21 cellular contexts compared by ENCODE assay signal in genomic region chr17:49106366-49107210, GRCh38. TPM values are rescaled to one million over a fixed set of nuclear protein-coding genes. Genes with fewer than 3 reads are reported as not detected.
DNase-seq lines count a peak whose midpoint lies in the region; ATAC-seq, FAIRE-seq and TF ChIP-seq lines count a peak whose summit lies in the region.
"Had no signal": no experiment of that assay in that cellular context is flagged by ENCODE, and none has a peak within 500 bp of the region (broad histone marks: within the 10 kb centered on the region; RNA-seq: fewer than 3 reads in every experiment).

No MANE protein-coding gene starts in this region.

- no peak overlapping the region for H3K4me3 ChIP-seq in IMR-90 (ENCODE audit: insufficient read depth, low read depth, low read length)
- no peak overlapping the region for H3K4me3 ChIP-seq in bronchial epithelial cell (ENCODE audit: low read depth, low read length)
- H3K4me3 ChIP-seq: coronary artery, esophagus muscularis mucosa had no signal

- H4K20me1 ChIP-seq in IMR-90 (ENCODE audit: insufficient read depth, low read length) = 0 out of 2 replicates have a peak, but pooled peaks cover 2% of the 10 kb centered on the region

- ATAC-seq in IMR-90 (ENCODE audit: low read depth) = peak; percentile 51
- peak; percentile 77 for ATAC-seq in left colon
- ATAC-seq: T-cell had no signal

- peak overlapping the region; percentile 0; the same call in 1 of the 3 replicates for H2BK15ac ChIP-seq in IMR-90 (ENCODE audit: low read depth, low read length)

- H3K9me1 ChIP-seq in IMR-90 (ENCODE audit: insufficient read depth, low read length) = peaks cover 27% of the 10 kb centered on the region

- H3K9me3 Mint-ChIP-seq in activated CD4-positive, alpha-beta T cell treated with anti-CD3 and anti-CD28 coated beads, Interleukin-2, amount 10 ng/mL, durations not matched to agents 7 days and 5 days = no peaks in the 10 kb centered on the region
- H3K9me3 Mint-ChIP-seq: activated naive CD8-positive, alpha-beta T cell treated with anti-CD3 and anti-CD28 coated beads for 36 hours; T-cell had no signal

- no peak for TF ChIP-seq RAD21 in IMR-90 (IDR thresholded peaks at IDR 0.05; ENCODE audit: low read length)

- H3K4me3 Mint-ChIP-seq in activated CD4-positive, alpha-beta T cell treated with anti-CD3 and anti-CD28 coated beads, Interleukin-2, amount 10 ng/mL, durations not matched to agents 7 days and 5 days = no peak overlapping the region
- H3K4me3 Mint-ChIP-seq: activated naive CD8-positive, alpha-beta T cell treated with anti-CD3 and anti-CD28 coated beads for 36 hours; T-cell had no signal

- FAIRE-seq in bronchial epithelial cell (lab: Jason Lieb, UNC) = no peak
- FAIRE-seq in GM12892 (lab: Jason Lieb, UNC) = no peak

- H3K27me3 ChIP-seq in IMR-90 (ENCODE audit: control insufficient read depth, insufficient read depth, low read length) (no peaks in the 10 kb centered on the region), bronchial epithelial cell (ENCODE audit: control insufficient read depth, insufficient read depth, low read length) (no peaks in the 10 kb centered on the region)

- H4K8ac ChIP-seq in IMR-90 (ENCODE audit: low read depth in 2 of 2, low read length in 2 of 2) = peak overlapping the region; percentile 12 to 42; a peak in 3 of 4 replicates

- H3K36me3 Mint-ChIP-seq in activated CD4-positive, alpha-beta T cell treated with anti-CD3 and anti-CD28 coated beads, Interleukin-2, amount 10 ng/mL, durations not matched to agents 7 days and 5 days (ENCODE audit: low read depth) = no peaks in the 10 kb centered on the region
- H3K36me3 Mint-ChIP-seq: activated naive CD8-positive, alpha-beta T cell treated with anti-CD3 and anti-CD28 coated beads for 36 hours; T-cell had no signal

- WGBS in IMR-90 (ENCODE audit: extremely low coverage in 2 of 2, insufficient read length in 1 of 2), 2 experiments = no CpG with 5 or more reads among the region's 4 CpGs

- H3K27ac Mint-ChIP-seq in activated CD4-positive, alpha-beta T cell treated with anti-CD3 and anti-CD28 coated beads, Interleukin-2, amount 10 ng/mL, durations not matched to agents 7 days and 5 days = no peak overlapping the region
- H3K27ac Mint-ChIP-seq: activated naive CD8-positive, alpha-beta T cell treated with anti-CD3 and anti-CD28 coated beads for 36 hours; T-cell had no signal

- CTCF ChIA-PET in IMR-90 (lab: Yijun Ruan, JAX) = no interaction called here
- CTCF ChIA-PET in activated CD4-positive, alpha-beta T cell treated with anti-CD3 and anti-CD28 coated beads, Interleukin-2, amount 10 ng/mL, durations not matched to agents 7 days and 5 days (lab: Charles Lee) = interaction anchor here (0.7 to 1.3 kb wide), 2 partner anchors 10 to 16 kb away, joined by 3 read pairs; no protein-coding TSS in a partner anchor

- peak overlapping the region; percentile 86 for H2BK20ac ChIP-seq in IMR-90 (ENCODE audit: low read depth, low read length)

- no peak; the same call in 1 of the 2 replicates for TF ChIP-seq POLR2A in IMR-90 (IDR thresholded peaks at IDR 0.05; ENCODE audit: low read depth, low read length)
- no peak for TF ChIP-seq POLR2A in GM12892 (IDR thresholded peaks at IDR 0.05; ENCODE audit: low read depth, low read length)

- H3K23ac ChIP-seq in IMR-90 (ENCODE audit: low read depth, low read length) = peak overlapping the region; percentile 39; the same call in 1 of the 2 replicates

- H3K9ac ChIP-seq in IMR-90 (ENCODE audit: low read depth, low read length) = no peak overlapping the region
- H3K9ac ChIP-seq: parathyroid adenoma had no signal

- peaks cover 2% of the 10 kb centered on the region for H3K4me1 Mint-ChIP-seq in activated CD4-positive, alpha-beta T cell treated with anti-CD3 and anti-CD28 coated beads, Interleukin-2, amount 10 ng/mL, durations not matched to agents 7 days and 5 days
- H3K4me1 Mint-ChIP-seq: activated naive CD8-positive, alpha-beta T cell treated with anti-CD3 and anti-CD28 coated beads for 36 hours had no signal

- no peaks in the 10 kb centered on the region; a peak in 1 of 4 replicates for H3K79me1 ChIP-seq in IMR-90 (ENCODE audit: low read depth in 1 of 2, low read length in 2 of 2)

- peak overlapping the region; percentile 85 for H3K14ac ChIP-seq in IMR-90 (replicated peaks; ENCODE audit: low read depth, low read length)

- peak overlapping the region; percentile 37; the same call in 1 of the 2 replicates for H2AK5ac ChIP-seq in IMR-90 (ENCODE audit: low read depth, low read length)

- no peak for TF ChIP-seq CTCF in IMR-90 (conservative IDR thresholded peaks at IDR 0.05; ENCODE audit: low read depth, low read length)
- TF ChIP-seq CTCF in bronchial epithelial cell (IDR thresholded peaks at IDR 0.05; ENCODE audit: insufficient read depth, low read length, severe bottlenecking) = no peak

- H3K9me3 ChIP-seq in IMR-90 (ENCODE audit: control insufficient read depth, insufficient read depth, low read length) = no peaks in the 10 kb centered on the region
- H3K9me3 ChIP-seq: esophagus muscularis mucosa had no signal

- no TSS peak for BruUV-seq in IMR-90 (replicated peaks; lab: Mats Ljungman, UMichigan)

- POLR2A ChIA-PET in IMR-90 (lab: Charles Lee; ENCODE audit: unreplicated experiment) = no interaction called here
- POLR2A ChIA-PET in activated CD4-positive, alpha-beta T cell treated with anti-CD3 and anti-CD28 coated beads, Interleukin-2, amount 10 ng/mL, durations not matched to agents 7 days and 5 days (lab: Charles Lee) = no interaction called here

- peak; percentile 40 for DNase-seq in AG08395 (ENCODE audit: low spot score)
- peak; percentile 83 for DNase-seq in IMR-90
- DNase-seq in bronchial epithelial cell (ENCODE audit: low read depth) = peak; percentile 41
- no peak for DNase-seq in left colon
- no peak for DNase-seq in cerebellum (ENCODE audit: low spot score)
- no peak for DNase-seq in GM12892 (ENCODE audit: insufficient read length)
- DNase-seq in activated CD4-positive, alpha-beta T cell treated with anti-CD3 and anti-CD28 coated beads, Interleukin-2, amount 10 ng/mL, durations not matched to agents 7 days and 5 days = no peak
- no peak for DNase-seq in effector CD4-positive, alpha-beta T cell
- DNase-seq: activated CD4-positive, alpha-beta T cell treated with anti-CD3 and anti-CD28 coated beads for 1 hour; activated naive CD8-positive, alpha-beta T cell treated with anti-CD3 and anti-CD28 coated beads for 36 hours; activated T-cell treated with anti-CD3 and anti-CD28 coated beads for 4 hours; DMS 273 treated with DMSO at 0.1 percent for 48 hours; NCI-H1105; NCI-H345; stimulated activated CD4-positive, alpha-beta T cell treated with anti-CD3 and anti-CD28 coated beads, Interleukin-12 subunit alpha, Interleukin-12 subunit beta, amount 100 ng/mL, for 4 hours; T-cell had no signal

- intact Hi-C loops in IMR-90 (cut with micrococcal nuclease) = no loop called here
- intact Hi-C loops in left colon (cut with DNase I, micrococcal nuclease) = no loop called here

- H2AK9ac ChIP-seq in IMR-90 (replicated peaks; ENCODE audit: low read depth, low read length, poor library complexity) = peak overlapping the region; percentile 52

- peak overlapping the region; percentile 55 for H3K4ac ChIP-seq in IMR-90 (ENCODE audit: low read depth, low read length)

- peak overlapping the region; percentile 7; the same call in 1 of the 2 replicates for H3K18ac ChIP-seq in IMR-90 (ENCODE audit: low read depth, low read length)

- H4K91ac ChIP-seq in IMR-90 (ENCODE audit: insufficient read depth, low read depth, low read length) = peak overlapping the region; percentile 85

- H2BK5ac ChIP-seq in IMR-90 (ENCODE audit: low read depth, low read length, poor library complexity, severe bottlenecking) = peak overlapping the region; percentile 57

- H2BK120ac ChIP-seq in IMR-90 (ENCODE audit: low read depth, low read length) = peak overlapping the region; percentile 60

- peaks cover 16% of the 10 kb centered on the region for H3K4me1 ChIP-seq in IMR-90 (ENCODE audit: control insufficient read depth, insufficient read depth, low read length)
- H3K4me1 ChIP-seq: esophagus muscularis mucosa, parathyroid adenoma had no signal

- H3K56ac ChIP-seq in IMR-90 (ENCODE audit: extremely low read depth, insufficient read depth, low read length) = peak overlapping the region; percentile 58

- peak overlapping the region; percentile 2 for H2AFZ ChIP-seq in IMR-90 (replicated peaks; ENCODE audit: low read length, poor library complexity)
- H2AFZ ChIP-seq: parathyroid adenoma had no signal

- H3K36me3 ChIP-seq in IMR-90 (ENCODE audit: control insufficient read depth, insufficient read depth, low read length) = no peaks in the 10 kb centered on the region
- no peaks in the 10 kb centered on the region for H3K36me3 ChIP-seq in bronchial epithelial cell (ENCODE audit: control insufficient read depth, insufficient read depth, low read length)
- H3K36me3 ChIP-seq: esophagus muscularis mucosa had no signal

- H3K27ac ChIP-seq in IMR-90 (ENCODE audit: insufficient read depth, low read length) = peak overlapping the region; percentile 9
- H3K27ac ChIP-seq: coronary artery, esophagus muscularis mucosa, parathyroid adenoma had no signal

- no peak overlapping the region for H3K4me2 ChIP-seq in IMR-90 (ENCODE audit: low read depth, low read length)

- dilution Hi-C loops in IMR-90 (cut with HindIII; ENCODE audit: low sequenced_read_pairs, unreplicated experiment) = no loop called here

- in situ Hi-C loops in IMR-90 (cut with MboI; ENCODE audit: low sequenced_read_pairs) = no loop called here

- peaks cover 16% of the 10 kb centered on the region for H3K27me3 Mint-ChIP-seq in activated CD4-positive, alpha-beta T cell treated with anti-CD3 and anti-CD28 coated beads, Interleukin-2, amount 10 ng/mL, durations not matched to agents 7 days and 5 days
- H3K27me3 Mint-ChIP-seq: activated naive CD8-positive, alpha-beta T cell treated with anti-CD3 and anti-CD28 coated beads for 36 hours had no signal

- H4K5ac ChIP-seq in IMR-90 (ENCODE audit: low read depth, low read length) = no peak overlapping the region

TF ChIP-seq in IMR-90, 13 proteins besides CTCF, POLR2A, EP300 and RAD21 (continues in another document):
- TF ChIP-seq CEBPB (IDR thresholded peaks at IDR 0.05; ENCODE audit: low read depth, low read length) (peak; percentile 97), NFE2L2 (IDR thresholded peaks at IDR 0.05; ENCODE audit: low read depth, low read length) (no peak), SMC3 (IDR thresholded peaks at IDR 0.05; ENCODE audit: low read depth, low read length) (no peak), CHD1 (IDR thresholded peaks at IDR 0.05; ENCODE audit: low read depth, low read length) (no peak)

RNA-seq across cellular contexts. Expression of gene B4GALNT2, which starts 26.0 kb away (rescaled TPM):
- total RNA-seq in IMR-90 (2012; rRNA removed) = under 0.01 TPM in 1 of 2 replicates, not detected in the other
- 0.06 TPM in 1 of 2 replicates, not detected in the other for polyA plus RNA-seq in IMR-90 (2012; rRNA removed)
- polyA plus RNA-seq in IMR-90 (2012; cell fraction: cytosol; rRNA removed) = not detected in 2 replicates
- not detected in 2 replicates for polyA plus RNA-seq in IMR-90 (2012; cell fraction: nucleus; rRNA removed; ENCODE audit: low replicate concordance)
- total RNA-seq in bronchial epithelial cell = 4.2 and 7.2 TPM in 2 replicates
- total RNA-seq in left colon = 10 to 100 TPM; 45.0 to 99.9 TPM
- total RNA-seq in cerebellum = 0.09 TPM
- polyA plus RNA-seq in GM12892 (2012; ENCODE audit: missing spikeins) = not detected
- not detected for total RNA-seq in activated CD4-positive, alpha-beta T cell treated with anti-CD3 and anti-CD28 coated beads, Interleukin-2, amount 10 ng/mL, durations not matched to agents 7 days and 5 days
- total RNA-seq: activated naive CD8-positive, alpha-beta T cell treated with anti-CD3 and anti-CD28 coated beads for 36 hours; esophagus muscularis mucosa; mesenteric fat pad; temporal lobe had no signal

Comparison
In these comparisons a context has a peak if more than half of its experiments do, and no peak if none do; other contexts are left out.
1. DNase-seq: peak in AG08395 (single experiment), IMR-90 (single experiment) and bronchial epithelial cell (single experiment); none in left colon (0 of 2), cerebellum (single experiment), GM12892 (single experiment), activated CD4-positive, alpha-beta T cell treated with anti-CD3 and anti-CD28 coated beads, Interleukin-2, amount 10 ng/mL, durations not matched to agents 7 days and 5 days (single experiment) and effector CD4-positive, alpha-beta T cell (single experiment).